Comparison of ENCODE assay signal across 1 cellular context in the genomic region with DNA sequence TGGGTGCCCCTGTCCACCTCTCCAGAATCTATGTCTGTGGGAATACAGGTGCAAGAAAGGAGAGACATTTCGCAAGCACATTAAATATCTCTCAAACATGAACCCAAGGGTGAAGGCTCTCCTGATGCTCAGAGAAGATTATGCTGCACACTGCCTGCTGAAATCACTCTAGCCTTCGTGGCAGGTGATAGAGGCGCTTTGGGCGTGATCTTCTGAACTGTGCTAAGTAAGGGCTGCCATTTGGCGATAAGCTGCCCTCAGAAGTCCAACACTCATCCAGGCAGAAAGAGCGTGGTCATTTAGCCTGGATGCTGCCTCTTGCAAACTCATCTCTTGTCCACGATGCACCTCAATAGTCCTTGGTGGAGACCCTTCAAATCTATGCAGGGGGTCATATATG.
A peak's percentile ranks its signal among the peaks of the same experiment; 100 is the strongest.
TF ChIP-seq lines count a peak whose summit lies in the region.

No MANE protein-coding gene starts in this region.

TF ChIP-seq in K562, 482 proteins besides CTCF, POLR2A, EP300 and RAD21 (continued from another document and continues in another):
- TF ChIP-seq, protein P1, sequence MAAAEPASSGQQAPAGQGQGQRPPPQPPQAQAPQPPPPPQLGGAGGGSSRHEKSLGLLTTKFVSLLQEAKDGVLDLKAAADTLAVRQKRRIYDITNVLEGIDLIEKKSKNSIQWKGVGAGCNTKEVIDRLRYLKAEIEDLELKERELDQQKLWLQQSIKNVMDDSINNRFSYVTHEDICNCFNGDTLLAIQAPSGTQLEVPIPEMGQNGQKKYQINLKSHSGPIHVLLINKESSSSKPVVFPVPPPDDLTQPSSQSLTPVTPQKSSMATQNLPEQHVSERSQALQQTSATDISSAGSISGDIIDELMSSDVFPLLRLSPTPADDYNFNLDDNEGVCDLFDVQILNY (CRISPR knock-in tag; IDR thresholded peaks at IDR 0.05) = no peak
- TF ChIP-seq, protein P2, sequence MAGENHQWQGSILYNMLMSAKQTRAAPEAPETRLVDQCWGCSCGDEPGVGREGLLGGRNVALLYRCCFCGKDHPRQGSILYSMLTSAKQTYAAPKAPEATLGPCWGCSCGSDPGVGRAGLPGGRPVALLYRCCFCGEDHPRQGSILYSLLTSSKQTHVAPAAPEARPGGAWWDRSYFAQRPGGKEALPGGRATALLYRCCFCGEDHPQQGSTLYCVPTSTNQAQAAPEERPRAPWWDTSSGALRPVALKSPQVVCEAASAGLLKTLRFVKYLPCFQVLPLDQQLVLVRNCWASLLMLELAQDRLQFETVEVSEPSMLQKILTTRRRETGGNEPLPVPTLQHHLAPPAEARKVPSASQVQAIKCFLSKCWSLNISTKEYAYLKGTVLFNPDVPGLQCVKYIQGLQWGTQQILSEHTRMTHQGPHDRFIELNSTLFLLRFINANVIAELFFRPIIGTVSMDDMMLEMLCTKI (IDR thresholded peaks at IDR 0.05; ENCODE audit: partially characterized antibody) = no peak
- TF ChIP-seq CBX2 (IDR thresholded peaks at IDR 0.05; ENCODE audit: insufficient read depth, low read length, poor library complexity, severe bottlenecking) = no peak
- no peak for TF ChIP-seq KDM4B (IDR thresholded peaks at IDR 0.05; ENCODE audit: borderline replicate concordance in 2 of 2, low read depth in 1 of 2)
- TF ChIP-seq SMARCC2 (IDR thresholded peaks at IDR 0.05; ENCODE audit: low read depth) = peak; percentile 57; the same call in 1 of the 2 replicates
- no peak for TF ChIP-seq HMG20A (CRISPR knock-in tag; conservative IDR thresholded peaks at IDR 0.05)
- no peak for TF ChIP-seq ELF1 (tag; IDR thresholded peaks at IDR 0.05)
- no peak for TF ChIP-seq ZNF41 (CRISPR knock-in tag; conservative IDR thresholded peaks at IDR 0.05)
- TF ChIP-seq SIN3A (IDR thresholded peaks at IDR 0.05; ENCODE audit: borderline replicate concordance in 2 of 2, control insufficient read depth in 1 of 2, low read depth in 2 of 2, low read length in 2 of 2) = no peak
- peak; percentile 83 for TF ChIP-seq ZNF766 (CRISPR knock-in tag; conservative IDR thresholded peaks at IDR 0.05)
- no peak for TF ChIP-seq SAFB2 (IDR thresholded peaks at IDR 0.05; ENCODE audit: borderline replicate concordance, low read depth, low read length, severe bottlenecking)
- TF ChIP-seq PRMT5 (CRISPR knock-in tag; IDR thresholded peaks at IDR 0.05) = no peak
- TF ChIP-seq PHB2 (IDR thresholded peaks at IDR 0.05; ENCODE audit: low read depth) = peak; percentile 68; the same call in 1 of the 2 replicates
- TF ChIP-seq ZNF507 (tag; conservative IDR thresholded peaks at IDR 0.05) = no peak
- no peak for TF ChIP-seq ZNF668 (CRISPR knock-in tag; IDR thresholded peaks at IDR 0.05)
- no peak for TF ChIP-seq BRD4 (IDR thresholded peaks at IDR 0.05)
- TF ChIP-seq ZNF274 (IDR thresholded peaks at IDR 0.05; ENCODE audit: borderline replicate concordance, low read depth, low read length) = no peak
- TF ChIP-seq EHMT2 (IDR thresholded peaks at IDR 0.05) = no peak
- TF ChIP-seq, protein P3, sequence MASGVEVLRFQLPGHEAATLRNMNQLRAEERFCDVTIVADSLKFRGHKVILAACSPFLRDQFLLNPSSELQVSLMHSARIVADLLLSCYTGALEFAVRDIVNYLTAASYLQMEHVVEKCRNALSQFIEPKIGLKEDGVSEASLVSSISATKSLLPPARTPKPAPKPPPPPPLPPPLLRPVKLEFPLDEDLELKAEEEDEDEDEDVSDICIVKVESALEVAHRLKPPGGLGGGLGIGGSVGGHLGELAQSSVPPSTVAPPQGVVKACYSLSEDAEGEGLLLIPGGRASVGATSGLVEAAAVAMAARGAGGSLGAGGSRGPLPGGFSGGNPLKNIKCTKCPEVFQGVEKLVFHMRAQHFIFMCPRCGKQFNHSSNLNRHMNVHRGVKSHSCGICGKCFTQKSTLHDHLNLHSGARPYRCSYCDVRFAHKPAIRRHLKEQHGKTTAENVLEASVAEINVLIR (CRISPR knock-in tag; IDR thresholded peaks at IDR 0.05) = no peak
- TF ChIP-seq HLTF (IDR thresholded peaks at IDR 0.05) = no peak
- TF ChIP-seq ZNF384 (IDR thresholded peaks at IDR 0.05; ENCODE audit: low read depth, low read length) = no peak
- TF ChIP-seq CBX5 (IDR thresholded peaks at IDR 0.05; ENCODE audit: borderline replicate concordance, low read depth) = no peak
- no peak for TF ChIP-seq NR4A1 (CRISPR knock-in tag; IDR thresholded peaks at IDR 0.05)
- no peak for TF ChIP-seq NR4A1 (tag; IDR thresholded peaks at IDR 0.05)
- TF ChIP-seq ZBTB8A (IDR thresholded peaks at IDR 0.05; ENCODE audit: partially characterized antibody) = no peak
- TF ChIP-seq, protein P4, sequence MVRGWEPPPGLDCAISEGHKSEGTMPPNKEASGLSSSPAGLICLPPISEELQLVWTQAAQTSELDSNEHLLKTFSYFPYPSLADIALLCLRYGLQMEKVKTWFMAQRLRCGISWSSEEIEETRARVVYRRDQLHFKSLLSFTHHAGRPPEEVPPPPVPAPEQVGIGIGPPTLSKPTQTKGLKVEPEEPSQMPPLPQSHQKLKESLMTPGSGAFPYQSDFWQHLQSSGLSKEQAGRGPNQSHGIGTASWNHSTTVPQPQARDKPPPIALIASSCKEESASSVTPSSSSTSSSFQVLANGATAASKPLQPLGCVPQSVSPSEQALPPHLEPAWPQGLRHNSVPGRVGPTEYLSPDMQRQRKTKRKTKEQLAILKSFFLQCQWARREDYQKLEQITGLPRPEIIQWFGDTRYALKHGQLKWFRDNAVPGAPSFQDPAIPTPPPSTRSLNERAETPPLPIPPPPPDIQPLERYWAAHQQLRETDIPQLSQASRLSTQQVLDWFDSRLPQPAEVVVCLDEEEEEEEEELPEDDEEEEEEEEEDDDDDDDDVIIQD (CRISPR knock-in tag; IDR thresholded peaks at IDR 0.05) = no peak
- TF ChIP-seq, protein P5, sequence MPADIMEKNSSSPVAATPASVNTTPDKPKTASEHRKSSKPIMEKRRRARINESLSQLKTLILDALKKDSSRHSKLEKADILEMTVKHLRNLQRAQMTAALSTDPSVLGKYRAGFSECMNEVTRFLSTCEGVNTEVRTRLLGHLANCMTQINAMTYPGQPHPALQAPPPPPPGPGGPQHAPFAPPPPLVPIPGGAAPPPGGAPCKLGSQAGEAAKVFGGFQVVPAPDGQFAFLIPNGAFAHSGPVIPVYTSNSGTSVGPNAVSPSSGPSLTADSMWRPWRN (IDR thresholded peaks at IDR 0.05; ENCODE audit: low read depth) = no peak
- TF ChIP-seq CC2D1A (IDR thresholded peaks at IDR 0.05) = peak; percentile 70; the same call in 1 of the 2 replicates
- TF ChIP-seq MCM7 (IDR thresholded peaks at IDR 0.05) = no peak
- TF ChIP-seq ADNP (tag; IDR thresholded peaks at IDR 0.05) = no peak
- no peak for TF ChIP-seq ZNF445 (CRISPR knock-in tag; IDR thresholded peaks at IDR 0.05; ENCODE audit: low read depth)
- no peak for TF ChIP-seq CBFB (CRISPR knock-in tag; IDR thresholded peaks at IDR 0.05)
- TF ChIP-seq NCOA4 (IDR thresholded peaks at IDR 0.05; ENCODE audit: partially characterized antibody) = no peak
- TF ChIP-seq SMAD2 (IDR thresholded peaks at IDR 0.05; ENCODE audit: low read depth, low read length) = no peak
- peak; percentile 12; the same call in 1 of the 2 replicates for TF ChIP-seq LARP7 (IDR thresholded peaks at IDR 0.05)
- no peak for TF ChIP-seq ZNF354B (CRISPR knock-in tag; IDR thresholded peaks at IDR 0.05)
- no peak for TF ChIP-seq RBM14 (IDR thresholded peaks at IDR 0.05; ENCODE audit: borderline replicate concordance, insufficient read depth, low read depth, low read length)
- TF ChIP-seq, protein P6, sequence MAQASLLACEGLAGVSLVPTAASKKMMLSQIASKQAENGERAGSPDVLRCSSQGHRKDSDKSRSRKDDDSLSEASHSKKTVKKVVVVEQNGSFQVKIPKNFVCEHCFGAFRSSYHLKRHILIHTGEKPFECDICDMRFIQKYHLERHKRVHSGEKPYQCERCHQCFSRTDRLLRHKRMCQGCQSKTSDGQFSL (CRISPR knock-in tag; IDR thresholded peaks at IDR 0.05) = no peak
- TF ChIP-seq, protein P6 (tag; IDR thresholded peaks at IDR 0.05) = no peak
- TF ChIP-seq CBFA2T2 (conservative IDR thresholded peaks at IDR 0.05) = peak; percentile 95
- TF ChIP-seq MTA3 (IDR thresholded peaks at IDR 0.05; ENCODE audit: borderline replicate concordance) = 0 out of 2 replicates have a peak, but pooled peaks have one; percentile 48
- TF ChIP-seq, protein P7, sequence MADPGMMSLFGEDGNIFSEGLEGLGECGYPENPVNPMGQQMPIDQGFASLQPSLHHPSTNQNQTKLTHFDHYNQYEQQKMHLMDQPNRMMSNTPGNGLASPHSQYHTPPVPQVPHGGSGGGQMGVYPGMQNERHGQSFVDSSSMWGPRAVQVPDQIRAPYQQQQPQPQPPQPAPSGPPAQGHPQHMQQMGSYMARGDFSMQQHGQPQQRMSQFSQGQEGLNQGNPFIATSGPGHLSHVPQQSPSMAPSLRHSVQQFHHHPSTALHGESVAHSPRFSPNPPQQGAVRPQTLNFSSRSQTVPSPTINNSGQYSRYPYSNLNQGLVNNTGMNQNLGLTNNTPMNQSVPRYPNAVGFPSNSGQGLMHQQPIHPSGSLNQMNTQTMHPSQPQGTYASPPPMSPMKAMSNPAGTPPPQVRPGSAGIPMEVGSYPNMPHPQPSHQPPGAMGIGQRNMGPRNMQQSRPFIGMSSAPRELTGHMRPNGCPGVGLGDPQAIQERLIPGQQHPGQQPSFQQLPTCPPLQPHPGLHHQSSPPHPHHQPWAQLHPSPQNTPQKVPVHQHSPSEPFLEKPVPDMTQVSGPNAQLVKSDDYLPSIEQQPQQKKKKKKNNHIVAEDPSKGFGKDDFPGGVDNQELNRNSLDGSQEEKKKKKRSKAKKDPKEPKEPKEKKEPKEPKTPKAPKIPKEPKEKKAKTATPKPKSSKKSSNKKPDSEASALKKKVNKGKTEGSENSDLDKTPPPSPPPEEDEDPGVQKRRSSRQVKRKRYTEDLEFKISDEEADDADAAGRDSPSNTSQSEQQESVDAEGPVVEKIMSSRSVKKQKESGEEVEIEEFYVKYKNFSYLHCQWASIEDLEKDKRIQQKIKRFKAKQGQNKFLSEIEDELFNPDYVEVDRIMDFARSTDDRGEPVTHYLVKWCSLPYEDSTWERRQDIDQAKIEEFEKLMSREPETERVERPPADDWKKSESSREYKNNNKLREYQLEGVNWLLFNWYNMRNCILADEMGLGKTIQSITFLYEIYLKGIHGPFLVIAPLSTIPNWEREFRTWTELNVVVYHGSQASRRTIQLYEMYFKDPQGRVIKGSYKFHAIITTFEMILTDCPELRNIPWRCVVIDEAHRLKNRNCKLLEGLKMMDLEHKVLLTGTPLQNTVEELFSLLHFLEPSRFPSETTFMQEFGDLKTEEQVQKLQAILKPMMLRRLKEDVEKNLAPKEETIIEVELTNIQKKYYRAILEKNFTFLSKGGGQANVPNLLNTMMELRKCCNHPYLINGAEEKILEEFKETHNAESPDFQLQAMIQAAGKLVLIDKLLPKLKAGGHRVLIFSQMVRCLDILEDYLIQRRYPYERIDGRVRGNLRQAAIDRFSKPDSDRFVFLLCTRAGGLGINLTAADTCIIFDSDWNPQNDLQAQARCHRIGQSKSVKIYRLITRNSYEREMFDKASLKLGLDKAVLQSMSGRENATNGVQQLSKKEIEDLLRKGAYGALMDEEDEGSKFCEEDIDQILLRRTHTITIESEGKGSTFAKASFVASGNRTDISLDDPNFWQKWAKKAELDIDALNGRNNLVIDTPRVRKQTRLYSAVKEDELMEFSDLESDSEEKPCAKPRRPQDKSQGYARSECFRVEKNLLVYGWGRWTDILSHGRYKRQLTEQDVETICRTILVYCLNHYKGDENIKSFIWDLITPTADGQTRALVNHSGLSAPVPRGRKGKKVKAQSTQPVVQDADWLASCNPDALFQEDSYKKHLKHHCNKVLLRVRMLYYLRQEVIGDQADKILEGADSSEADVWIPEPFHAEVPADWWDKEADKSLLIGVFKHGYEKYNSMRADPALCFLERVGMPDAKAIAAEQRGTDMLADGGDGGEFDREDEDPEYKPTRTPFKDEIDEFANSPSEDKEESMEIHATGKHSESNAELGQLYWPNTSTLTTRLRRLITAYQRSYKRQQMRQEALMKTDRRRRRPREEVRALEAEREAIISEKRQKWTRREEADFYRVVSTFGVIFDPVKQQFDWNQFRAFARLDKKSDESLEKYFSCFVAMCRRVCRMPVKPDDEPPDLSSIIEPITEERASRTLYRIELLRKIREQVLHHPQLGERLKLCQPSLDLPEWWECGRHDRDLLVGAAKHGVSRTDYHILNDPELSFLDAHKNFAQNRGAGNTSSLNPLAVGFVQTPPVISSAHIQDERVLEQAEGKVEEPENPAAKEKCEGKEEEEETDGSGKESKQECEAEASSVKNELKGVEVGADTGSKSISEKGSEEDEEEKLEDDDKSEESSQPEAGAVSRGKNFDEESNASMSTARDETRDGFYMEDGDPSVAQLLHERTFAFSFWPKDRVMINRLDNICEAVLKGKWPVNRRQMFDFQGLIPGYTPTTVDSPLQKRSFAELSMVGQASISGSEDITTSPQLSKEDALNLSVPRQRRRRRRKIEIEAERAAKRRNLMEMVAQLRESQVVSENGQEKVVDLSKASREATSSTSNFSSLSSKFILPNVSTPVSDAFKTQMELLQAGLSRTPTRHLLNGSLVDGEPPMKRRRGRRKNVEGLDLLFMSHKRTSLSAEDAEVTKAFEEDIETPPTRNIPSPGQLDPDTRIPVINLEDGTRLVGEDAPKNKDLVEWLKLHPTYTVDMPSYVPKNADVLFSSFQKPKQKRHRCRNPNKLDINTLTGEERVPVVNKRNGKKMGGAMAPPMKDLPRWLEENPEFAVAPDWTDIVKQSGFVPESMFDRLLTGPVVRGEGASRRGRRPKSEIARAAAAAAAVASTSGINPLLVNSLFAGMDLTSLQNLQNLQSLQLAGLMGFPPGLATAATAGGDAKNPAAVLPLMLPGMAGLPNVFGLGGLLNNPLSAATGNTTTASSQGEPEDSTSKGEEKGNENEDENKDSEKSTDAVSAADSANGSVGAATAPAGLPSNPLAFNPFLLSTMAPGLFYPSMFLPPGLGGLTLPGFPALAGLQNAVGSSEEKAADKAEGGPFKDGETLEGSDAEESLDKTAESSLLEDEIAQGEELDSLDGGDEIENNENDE (IDR thresholded peaks at IDR 0.05; ENCODE audit: low read depth, low read length) = no peak
- peak; percentile 50; the same call in 1 of the 2 replicates for TF ChIP-seq ATF7 (IDR thresholded peaks at IDR 0.05)
- TF ChIP-seq KDM2B (CRISPR knock-in tag; IDR thresholded peaks at IDR 0.05) = no peak
- TF ChIP-seq MEF2A (IDR thresholded peaks at IDR 0.05; ENCODE audit: control insufficient read depth, low read depth, low read length) = no peak
- no peak for TF ChIP-seq ETS2 (tag; IDR thresholded peaks at IDR 0.05; ENCODE audit: borderline replicate concordance, poor library complexity, severe bottlenecking)
- no peak for TF ChIP-seq ZNF589 (CRISPR knock-in tag; IDR thresholded peaks at IDR 0.05; ENCODE audit: low read depth)
- no peak for TF ChIP-seq ZNF57 (CRISPR knock-in tag; IDR thresholded peaks at IDR 0.05)
- TF ChIP-seq ZNF696 (CRISPR knock-in tag; conservative IDR thresholded peaks at IDR 0.05) = no peak
